Comparison of ENCODE assay signal across 29 cellular contexts in genomic region chr4:82592639-82593038, GRCh38.
"Had no signal": no experiment of that assay in that cellular context is flagged by ENCODE, and none has a peak within 500 bp of the region (broad histone marks: within the 10 kb centered on the region; RNA-seq: fewer than 3 reads in every experiment).

No MANE protein-coding gene starts in this region.

- H3K4me3 ChIP-seq: colonic mucosa, coronary artery, dorsolateral prefrontal cortex, esophagus muscularis mucosa, esophagus squamous epithelium, gastrocnemius medialis, gastroesophageal sphincter, heart left ventricle, heart right ventricle, hepatocyte had no signal

- H3K9me3 ChIP-seq: colonic mucosa, esophagus muscularis mucosa, esophagus squamous epithelium, gastrocnemius medialis, gastroesophageal sphincter, heart left ventricle, heart right ventricle had no signal

- H3K9me3 Mint-ChIP-seq: dendritic cell treated with granulocyte-macrophage colony-stimulating factor and Interleukin-4, amounts not matched to agents 40 ng/mL and 50 ng/mL, for 4 days; effector memory CD8-positive, alpha-beta T cell; endodermal cell had no signal

- H3K4me2 ChIP-seq: hepatocyte had no signal

- H3K4me3 Mint-ChIP-seq: dendritic cell treated with granulocyte-macrophage colony-stimulating factor and Interleukin-4, amounts not matched to agents 40 ng/mL and 50 ng/mL, for 4 days; effector memory CD8-positive, alpha-beta T cell; endodermal cell had no signal

- H3K27ac Mint-ChIP-seq: dendritic cell treated with granulocyte-macrophage colony-stimulating factor and Interleukin-4, amounts not matched to agents 40 ng/mL and 50 ng/mL, for 4 days; effector memory CD8-positive, alpha-beta T cell; endodermal cell had no signal

- H2AFZ ChIP-seq: hepatocyte had no signal

- ATAC-seq: effector memory CD8-positive, alpha-beta T cell; esophagus mucosa; foreskin keratinocyte; gastrocnemius medialis; gastroesophageal sphincter; heart left ventricle; heart right ventricle had no signal

- H3K4me1 ChIP-seq: colonic mucosa, esophagus muscularis mucosa, esophagus squamous epithelium, foreskin keratinocyte, gastrocnemius medialis, gastroesophageal sphincter, heart left ventricle, heart right ventricle had no signal

- H3K79me2 ChIP-seq: hepatocyte had no signal

- FAIRE-seq: endometrium, endothelial cell of umbilical vein, frontal cortex had no signal

- H3K36me3 ChIP-seq: colonic mucosa, esophagus muscularis mucosa, esophagus squamous epithelium, gastrocnemius medialis, gastroesophageal sphincter, heart left ventricle, heart right ventricle had no signal

- H3K27me3 ChIP-seq: colonic mucosa, dorsolateral prefrontal cortex, esophagus squamous epithelium, gastroesophageal sphincter, heart right ventricle, hepatocyte had no signal

- H3K27ac ChIP-seq: colonic mucosa, coronary artery, dorsolateral prefrontal cortex, epithelial cell of prostate, esophagus muscularis mucosa, esophagus squamous epithelium, foreskin keratinocyte, gastrocnemius medialis, gastroesophageal sphincter, heart left ventricle, heart right ventricle, hepatocyte had no signal

- DNase-seq: colonic mucosa; cortex of kidney; dermis blood vessel endothelial cell; dorsolateral prefrontal cortex; effector CD4-positive, alpha-beta T cell; effector CD8-positive, alpha-beta T cell; effector memory CD4-positive, alpha-beta T cell; effector memory CD8-positive, alpha-beta T cell; endodermal cell; erythroblast; esophagus squamous epithelium; foreskin fibroblast; foreskin keratinocyte; foreskin melanocyte; gastrocnemius medialis; glutamatergic neuron; head of caudate nucleus; heart left ventricle; heart right ventricle had no signal
